Comparison of ENCODE assay signal across 24 cellular contexts in genomic region chr3:145882416-145882815, GRCh38.
A peak's percentile ranks its signal among the peaks of the same experiment; 100 is the strongest.
DNase-seq lines count a peak whose midpoint lies in the region; ATAC-seq and TF ChIP-seq lines count a peak whose summit lies in the region.
"Had no signal": no experiment of that assay in that cellular context is flagged by ENCODE, and none has a peak within 500 bp of the region (broad histone marks: within the 10 kb centered on the region; RNA-seq: fewer than 3 reads in every experiment).

No MANE protein-coding gene starts in this region.

- no peak for ATAC-seq in HG02588 (IDR thresholded peaks at IDR 0.05; ENCODE audit: unreplicated experiment)
- ATAC-seq: activated CD8-positive, alpha-beta T cell treated with anti-CD3 and anti-CD28 coated beads, Interleukin-2, amount 10 ng/mL, durations not matched to agents 7 days and 5 days; HepG2; lower lobe of right lung had no signal

- TF ChIP-seq CTCF in cardiac fibroblast (IDR thresholded peaks at IDR 0.05; ENCODE audit: low read depth, low read length): no peak

- no peak overlapping the region for H3K4me3 ChIP-seq in cardiac fibroblast (replicated peaks in 1 of 2; ENCODE audit: low read depth in 2 of 2, low read length in 2 of 2)
- H3K4me3 ChIP-seq: lower lobe of right lung, testis had no signal

- DNase-seq in AG20443 (ENCODE audit: low spot score) (peak; percentile 42), NCI-H446 (lab: John Stamatoyannopoulos, UW) (peak; percentile 21 to 69), cardiac fibroblast (ENCODE audit: low read depth in 2 of 2) (peak; percentile 17 to 36), non-pigmented ciliary epithelial cell (ENCODE audit: low read depth) (peak; percentile 19), 8988T (no peak), COLO668 (lab: John Stamatoyannopoulos, UW; ENCODE audit: unreplicated experiment) (no peak)
- DNase-seq in activated CD4-positive, alpha-beta T cell treated with anti-CD3 and anti-CD28 coated beads for 48 hours: no peak
- DNase-seq: ACHN; activated CD8-positive, alpha-beta T cell treated with anti-CD3 and anti-CD28 coated beads, Interleukin-2, amount 10 ng/mL, durations not matched to agents 7 days and 5 days; activated naive CD4-positive, alpha-beta T cell; activated T-cell treated with anti-CD3 and anti-CD28 coated beads, Interleukin-2, amount 50 U/mL, for 1 hour; anterior cingulate cortex; CD4-positive, alpha-beta memory T cell; H9; hippocampal formation; islet precursor cell; lower lobe of right lung; NCI-H524 treated with DMSO at 0.1 percent for 48 hours; RPMI8226; SK-N-SH; stimulated activated CD4-positive, alpha-beta T cell treated with anti-CD3 and anti-CD28 coated beads, Interleukin-15, amount 100 ng/mL, for 24 hours; testis had no signal

Comparison
In these comparisons a context has a peak if more than half of its experiments do, and no peak if none do; other contexts are left out.
1. DNase-seq: peak in AG20443 (single experiment), NCI-H446 (2 of 2), cardiac fibroblast (2 of 2) and non-pigmented ciliary epithelial cell (single experiment); none in activated CD4-positive, alpha-beta T cell treated with anti-CD3 and anti-CD28 coated beads for 48 hours (single experiment), 8988T (single experiment) and COLO668 (single experiment).